20 cellular contexts compared by ENCODE assay signal in genomic region chr1:182261655-182262054, GRCh38.
A peak's percentile ranks its signal among the peaks of the same experiment; 100 is the strongest.
DNase-seq lines count a peak whose midpoint lies in the region; ATAC-seq and TF ChIP-seq lines count a peak whose summit lies in the region.
"Had no signal": no experiment of that assay in that cellular context is flagged by ENCODE, and none has a peak within 500 bp of the region (broad histone marks: within the 10 kb centered on the region; RNA-seq: fewer than 3 reads in every experiment).

No MANE protein-coding gene starts in this region.

- CTCF ChIA-PET in activated CD8-positive, alpha-beta T cell treated with anti-CD3 and anti-CD28 coated beads, Interleukin-2, amount 10 ng/mL, durations not matched to agents 7 days and 5 days (lab: Charles Lee), result no interaction called here
- CTCF ChIA-PET in activated CD8-positive, alpha-beta T cell treated with anti-CD3 and anti-CD28 coated beads for 36 hours (lab: Charles Lee), result no interaction called here

- ATAC-seq in activated CD8-positive, alpha-beta T cell treated with anti-CD3 and anti-CD28 coated beads, Interleukin-2, amount 10 ng/mL, durations not matched to agents 7 days and 5 days, result no peak
- no peak for ATAC-seq in activated CD8-positive, alpha-beta T cell treated with anti-CD3 and anti-CD28 coated beads for 36 hours
- ATAC-seq in HG02623 (IDR thresholded peaks at IDR 0.05; ENCODE audit: unreplicated experiment) (peak; percentile 36), upper lobe of right lung (no peak)
- no peak for ATAC-seq in stimulated activated effector memory CD8-positive, alpha-beta T cell treated with anti-CD3 and anti-CD28 coated beads, Interleukin-12 subunit alpha, Interleukin-12 subunit beta, amount 100 ng/mL, for 72 hours

- no peaks in the 10 kb centered on the region for H3K9me2 ChIP-seq in MM.1S (replicated peaks; ENCODE audit: insufficient read depth, low read length)
- H3K9me2 ChIP-seq: SK-N-SH had no signal

- H3K79me2 ChIP-seq in MM.1S (ENCODE audit: low read length), result no peaks in the 10 kb centered on the region

- H3K27me3 ChIP-seq in MM.1S (replicated peaks; ENCODE audit: insufficient read depth, low read length) (no peaks in the 10 kb centered on the region), upper lobe of right lung (no peaks in the 10 kb centered on the region)
- H3K27me3 ChIP-seq: MG63 had no signal

- H3K4me3 ChIP-seq in MM.1S (ENCODE audit: low read length) (no peak overlapping the region), upper lobe of right lung (no peak overlapping the region)
- H3K4me3 ChIP-seq: MG63 had no signal

- no peaks in the 10 kb centered on the region for H3K36me3 ChIP-seq in MM.1S (replicated peaks; ENCODE audit: insufficient read depth, low read length)
- H3K36me3 ChIP-seq in upper lobe of right lung, result no peaks in the 10 kb centered on the region
- H3K36me3 ChIP-seq: MG63 had no signal

- peaks cover 31% of the 10 kb centered on the region for H3K4me1 Mint-ChIP-seq in activated CD8-positive, alpha-beta T cell treated with anti-CD3 and anti-CD28 coated beads, Interleukin-2, amount 10 ng/mL, durations not matched to agents 7 days and 5 days (ENCODE audit: low read depth)
- H3K4me1 Mint-ChIP-seq in activated CD8-positive, alpha-beta T cell treated with anti-CD3 and anti-CD28 coated beads for 36 hours (ENCODE audit: low read depth), result peaks cover 27% of the 10 kb centered on the region
- H3K4me1 Mint-ChIP-seq in stimulated activated effector memory CD8-positive, alpha-beta T cell treated with anti-CD3 and anti-CD28 coated beads, Interleukin-12 subunit alpha, Interleukin-12 subunit beta, amount 100 ng/mL, for 72 hours, result peaks cover 47% of the 10 kb centered on the region

- H3K9me3 Mint-ChIP-seq in activated CD8-positive, alpha-beta T cell treated with anti-CD3 and anti-CD28 coated beads, Interleukin-2, amount 10 ng/mL, durations not matched to agents 7 days and 5 days (ENCODE audit: insufficient read depth), result no peaks in the 10 kb centered on the region
- H3K9me3 Mint-ChIP-seq in activated CD8-positive, alpha-beta T cell treated with anti-CD3 and anti-CD28 coated beads for 36 hours, result no peaks in the 10 kb centered on the region
- H3K9me3 Mint-ChIP-seq in stimulated activated effector memory CD8-positive, alpha-beta T cell treated with anti-CD3 and anti-CD28 coated beads, Interleukin-12 subunit alpha, Interleukin-12 subunit beta, amount 100 ng/mL, for 72 hours, result peaks cover 4% of the 10 kb centered on the region

- no peak overlapping the region for H3K4me3 Mint-ChIP-seq in activated CD8-positive, alpha-beta T cell treated with anti-CD3 and anti-CD28 coated beads, Interleukin-2, amount 10 ng/mL, durations not matched to agents 7 days and 5 days
- H3K4me3 Mint-ChIP-seq in activated CD8-positive, alpha-beta T cell treated with anti-CD3 and anti-CD28 coated beads for 36 hours, result no peak overlapping the region
- no peak overlapping the region for H3K4me3 Mint-ChIP-seq in stimulated activated effector memory CD8-positive, alpha-beta T cell treated with anti-CD3 and anti-CD28 coated beads, Interleukin-12 subunit alpha, Interleukin-12 subunit beta, amount 100 ng/mL, for 72 hours

- no peak overlapping the region for H2AFZ ChIP-seq in MM.1S (ENCODE audit: low read length)

- intact Hi-C loops in activated CD8-positive, alpha-beta T cell treated with anti-CD3 and anti-CD28 coated beads for 36 hours (cut with micrococcal nuclease), result no loop called here
- intact Hi-C loops in upper lobe of right lung (cut with DNase I), result no loop called here

- H3K27me3 Mint-ChIP-seq in activated CD8-positive, alpha-beta T cell treated with anti-CD3 and anti-CD28 coated beads, Interleukin-2, amount 10 ng/mL, durations not matched to agents 7 days and 5 days (ENCODE audit: low read depth), result no peaks in the 10 kb centered on the region
- H3K27me3 Mint-ChIP-seq in activated CD8-positive, alpha-beta T cell treated with anti-CD3 and anti-CD28 coated beads for 36 hours, result no peaks in the 10 kb centered on the region

- H3K4me2 ChIP-seq in MM.1S (ENCODE audit: low read depth, low read length), result no peak overlapping the region
- H3K4me2 ChIP-seq: SK-N-SH had no signal

- no peaks in the 10 kb centered on the region for H4K20me1 ChIP-seq in MM.1S (ENCODE audit: insufficient read depth, low read length)

- no peak overlapping the region for H3K9ac ChIP-seq in MM.1S (ENCODE audit: low read length)
- H3K9ac ChIP-seq: SK-N-SH had no signal

- peaks cover 5% of the 10 kb centered on the region for H3K36me3 Mint-ChIP-seq in activated CD8-positive, alpha-beta T cell treated with anti-CD3 and anti-CD28 coated beads, Interleukin-2, amount 10 ng/mL, durations not matched to agents 7 days and 5 days (ENCODE audit: low read depth)
- H3K36me3 Mint-ChIP-seq in activated CD8-positive, alpha-beta T cell treated with anti-CD3 and anti-CD28 coated beads for 36 hours (ENCODE audit: low read depth), result peaks cover 3% of the 10 kb centered on the region
- no peaks in the 10 kb centered on the region for H3K36me3 Mint-ChIP-seq in stimulated activated effector memory CD8-positive, alpha-beta T cell treated with anti-CD3 and anti-CD28 coated beads, Interleukin-12 subunit alpha, Interleukin-12 subunit beta, amount 100 ng/mL, for 72 hours

- POLR2A ChIA-PET in activated CD8-positive, alpha-beta T cell treated with anti-CD3 and anti-CD28 coated beads, Interleukin-2, amount 10 ng/mL, durations not matched to agents 7 days and 5 days (lab: Charles Lee), result no interaction called here
- POLR2A ChIA-PET in activated CD8-positive, alpha-beta T cell treated with anti-CD3 and anti-CD28 coated beads for 36 hours (lab: Charles Lee), result no interaction called here

- peak overlapping the region; percentile 53; the same call in 1 of the 2 replicates for H3K27ac ChIP-seq in MM.1S (ENCODE audit: low read length)
- no peak overlapping the region for H3K27ac ChIP-seq in upper lobe of right lung
- H3K27ac ChIP-seq: 22Rv1, C4-2B had no signal

- DNase-seq in activated CD8-positive, alpha-beta T cell treated with anti-CD3 and anti-CD28 coated beads, Interleukin-2, amount 10 ng/mL, durations not matched to agents 7 days and 5 days, result no peak
- no peak for DNase-seq in activated CD8-positive, alpha-beta T cell treated with anti-CD3 and anti-CD28 coated beads for 36 hours
- DNase-seq in MM.1S (peak; percentile 84), upper lobe of right lung (no peak), NCI-H2171 (lab: John Stamatoyannopoulos, UW) (no peak), mucosa of gallbladder (ENCODE audit: low spot score) (no peak)
- DNase-seq in stimulated activated effector memory CD8-positive, alpha-beta T cell treated with anti-CD3 and anti-CD28 coated beads, Interleukin-12 subunit alpha, Interleukin-12 subunit beta, amount 100 ng/mL, for 72 hours (ENCODE audit: low spot score in 2 of 2), result no peak
- DNase-seq: DMS79 treated with DMSO at 0.1 percent for 48 hours, Karpas-422, MG63, NCI-H1092, NCI-H146, NCI-H2081, NCI-H510A, NCI-H748 treated with DMSO at 0.1 percent for 48 hours, SHP77 treated with DMSO at 0.1 percent for 48 hours, SK-N-SH had no signal

- TF ChIP-seq CTCF in activated CD8-positive, alpha-beta T cell treated with anti-CD3 and anti-CD28 coated beads for 36 hours (IDR thresholded peaks at IDR 0.05), result no peak
- TF ChIP-seq CTCF in MM.1S (IDR thresholded peaks at IDR 0.05; ENCODE audit: low read length) (no peak), upper lobe of right lung (IDR thresholded peaks at IDR 0.05) (no peak)

- peaks cover 16% of the 10 kb centered on the region for H3F3A ChIP-seq in MM.1S (ENCODE audit: insufficient read depth, low read length)

- H3K9me3 ChIP-seq in MM.1S (replicated peaks; ENCODE audit: insufficient read depth, low read length) (no peaks in the 10 kb centered on the region), upper lobe of right lung (no peaks in the 10 kb centered on the region)
- H3K9me3 ChIP-seq: MG63, SK-N-SH had no signal

- H3K4me1 ChIP-seq in MM.1S (ENCODE audit: low read length) (peaks cover 28% of the 10 kb centered on the region), upper lobe of right lung (peaks cover 11% of the 10 kb centered on the region)

- H3K27ac Mint-ChIP-seq in activated CD8-positive, alpha-beta T cell treated with anti-CD3 and anti-CD28 coated beads, Interleukin-2, amount 10 ng/mL, durations not matched to agents 7 days and 5 days, result peak overlapping the region; percentile 10
- H3K27ac Mint-ChIP-seq in activated CD8-positive, alpha-beta T cell treated with anti-CD3 and anti-CD28 coated beads for 36 hours, result no peak overlapping the region
- peak overlapping the region; percentile 96 for H3K27ac Mint-ChIP-seq in stimulated activated effector memory CD8-positive, alpha-beta T cell treated with anti-CD3 and anti-CD28 coated beads, Interleukin-12 subunit alpha, Interleukin-12 subunit beta, amount 100 ng/mL, for 72 hours
